ENCODE assay signal across 23 cellular contexts in genomic region chr1:89195476-89195875, GRCh38. TPM values are rescaled to one million over a fixed set of nuclear protein-coding genes. Genes with fewer than 3 reads are reported as not detected.
A peak's percentile ranks its signal among the peaks of the same experiment; 100 is the strongest.
DNase-seq lines count a peak whose midpoint lies in the region; ATAC-seq, FAIRE-seq and TF ChIP-seq lines count a peak whose summit lies in the region.
"Had no signal": no experiment of that assay in that cellular context is flagged by ENCODE, and none has a peak within 500 bp of the region (broad histone marks: within the 10 kb centered on the region; RNA-seq: fewer than 3 reads in every experiment).

No MANE protein-coding gene starts in this region.

- peak; percentile 55 for FAIRE-seq in GM19239 (lab: Jason Lieb, UNC)
- FAIRE-seq: endometrium, RCC 7860, urothelium cell line had no signal

- H3K9me3 Mint-ChIP-seq in activated T-cell treated with anti-CD3 and anti-CD28 coated beads, Interleukin-2, amount 50 U/mL, for 72 hours = no peaks in the 10 kb centered on the region
- H3K9me3 Mint-ChIP-seq in activated naive CD8-positive, alpha-beta T cell treated with anti-CD3 and anti-CD28 coated beads, Interleukin-2, amount 50 U/mL, for 24 hours = no peaks in the 10 kb centered on the region
- H3K9me3 Mint-ChIP-seq in progenitor cell of endocrine pancreas (ENCODE audit: low read depth) = no peaks in the 10 kb centered on the region

- TF ChIP-seq CTCF in spleen (IDR thresholded peaks at IDR 0.05 in 8 of 11, conservative IDR thresholded peaks at IDR 0.05 in 3 of 11) (no peak), progenitor cell of endocrine pancreas (IDR thresholded peaks at IDR 0.05; ENCODE audit: unreplicated experiment) (no peak)

- peaks cover 8 to 29% of the 10 kb centered on the region in 2 donors for H3K36me3 Mint-ChIP-seq in activated T-cell treated with anti-CD3 and anti-CD28 coated beads, Interleukin-2, amount 50 U/mL, for 72 hours (ENCODE audit: insufficient read depth in 2 of 2)
- H3K36me3 Mint-ChIP-seq in activated naive CD8-positive, alpha-beta T cell treated with anti-CD3 and anti-CD28 coated beads, Interleukin-2, amount 50 U/mL, for 24 hours (ENCODE audit: low read depth) = peaks cover 47% of the 10 kb centered on the region
- H3K36me3 Mint-ChIP-seq in progenitor cell of endocrine pancreas (ENCODE audit: insufficient read depth) = no peaks in the 10 kb centered on the region

- peaks cover 0 to 57% (median 27%) of the 10 kb centered on the region in 6 donors for H3K36me3 ChIP-seq in spleen

- H3K4me3 ChIP-seq in spleen = peak overlapping the region in 2 of 8 donors; percentile 9 to 26

- H3K4me1 Mint-ChIP-seq in activated T-cell treated with anti-CD3 and anti-CD28 coated beads, Interleukin-2, amount 50 U/mL, for 72 hours (ENCODE audit: low read depth) = peaks cover 56% of the 10 kb centered on the region
- peaks cover 57% of the 10 kb centered on the region for H3K4me1 Mint-ChIP-seq in activated naive CD8-positive, alpha-beta T cell treated with anti-CD3 and anti-CD28 coated beads, Interleukin-2, amount 50 U/mL, for 24 hours
- H3K4me1 Mint-ChIP-seq in progenitor cell of endocrine pancreas (ENCODE audit: low read depth) = peaks cover 21% of the 10 kb centered on the region

- WGBS in spleen, 5 donors = 37 to 57% (median 43%) methylated on average over 3 of the region's 3 CpGs

- peak overlapping the region; percentile 62 for H3K4me3 Mint-ChIP-seq in activated T-cell treated with anti-CD3 and anti-CD28 coated beads, Interleukin-2, amount 50 U/mL, for 72 hours
- H3K4me3 Mint-ChIP-seq in activated naive CD8-positive, alpha-beta T cell treated with anti-CD3 and anti-CD28 coated beads, Interleukin-2, amount 50 U/mL, for 24 hours = peak overlapping the region; percentile 62
- no peak overlapping the region for H3K4me3 Mint-ChIP-seq in progenitor cell of endocrine pancreas (ENCODE audit: low read depth)

- no peak for ATAC-seq in activated T-cell treated with anti-CD3 and anti-CD28 coated beads, Interleukin-2, amount 50 U/mL, for 72 hours (replicated peaks in 1 of 2)
- ATAC-seq in activated naive CD8-positive, alpha-beta T cell treated with anti-CD3 and anti-CD28 coated beads, Interleukin-2, amount 50 U/mL, for 24 hours = no peak
- ATAC-seq: left lobe of liver, SK-N-SH treated with all-trans-retinoic acid at 6 μM for 48 hours had no signal

- H3K4me1 ChIP-seq in spleen = peaks cover 9 to 82% (median 47%) of the 10 kb centered on the region in 6 donors

- intact Hi-C loops in spleen (cut with DNase I; ENCODE audit: low total_unique reads) = loop anchor here (10.0 kb wide), 1 partner anchor 159 kb away; no protein-coding TSS in a partner anchor

- H3K27ac Mint-ChIP-seq in activated T-cell treated with anti-CD3 and anti-CD28 coated beads, Interleukin-2, amount 50 U/mL, for 72 hours = peak overlapping the region; percentile 64
- peak overlapping the region; percentile 17 for H3K27ac Mint-ChIP-seq in activated naive CD8-positive, alpha-beta T cell treated with anti-CD3 and anti-CD28 coated beads, Interleukin-2, amount 50 U/mL, for 24 hours
- no peak overlapping the region for H3K27ac Mint-ChIP-seq in progenitor cell of endocrine pancreas

- H3K27me3 ChIP-seq in spleen (replicated peaks in 1 of 7) = no peaks in the 10 kb centered on the region

- H3K27ac ChIP-seq in spleen = peak overlapping the region in 5 of 8 donors; percentile 22 to 53 (median 47)

- TF ChIP-seq POLR2A in spleen (IDR thresholded peaks at IDR 0.05) = no peak

- no peaks in the 10 kb centered on the region for H3K27me3 Mint-ChIP-seq in activated T-cell treated with anti-CD3 and anti-CD28 coated beads, Interleukin-2, amount 50 U/mL, for 72 hours (ENCODE audit: low read depth)
- H3K27me3 Mint-ChIP-seq in activated naive CD8-positive, alpha-beta T cell treated with anti-CD3 and anti-CD28 coated beads, Interleukin-2, amount 50 U/mL, for 24 hours = no peaks in the 10 kb centered on the region
- H3K27me3 Mint-ChIP-seq in progenitor cell of endocrine pancreas = peaks cover 12% of the 10 kb centered on the region

- no peaks in the 10 kb centered on the region for H3K9me3 ChIP-seq in spleen

- DNase-seq in activated T-cell treated with anti-CD3 and anti-CD28 coated beads, Interleukin-2, amount 50 U/mL, for 72 hours = no peak
- DNase-seq in activated T-cell treated with anti-CD3 and anti-CD28 coated beads, Interleukin-2, amount 50 U/mL, for 48 hours = no peak
- no peak for DNase-seq in GM19239 (ENCODE audit: insufficient read length, low spot score)
- no peak for DNase-seq in activated naive CD8-positive, alpha-beta T cell treated with anti-CD3 and anti-CD28 coated beads, Interleukin-2, amount 50 U/mL, for 24 hours
- DNase-seq in spleen = no peak
- DNase-seq in progenitor cell of endocrine pancreas (ENCODE audit: low spot score, unreplicated experiment) = no peak
- DNase-seq in nucleus accumbens (lab: John Stamatoyannopoulos, UW) = no peak
- no peak for DNase-seq in 8988T
- DNase-seq: amniotic stem cell; Calu3; central memory CD4-positive, alpha-beta T cell; GF-D8; HCEC 1CT; Karpas-422; NCI-H1105; NCI-H2171; stimulated activated naive CD4-positive, alpha-beta T cell had no signal

RNA-seq across cellular contexts. Expression of gene GBP4, which starts 3.3 kb away (rescaled TPM):
- 10 to 100 TPM; 37.7 to 60.6 TPM for total RNA-seq in activated T-cell treated with anti-CD3 and anti-CD28 coated beads, Interleukin-2, amount 50 U/mL, for 72 hours
- total RNA-seq in spleen = 10 to 100 TPM; 28.3 to 63.5 (median 40.0) TPM
- 10 to 100 TPM; 14.5 to 28.5 (median 15.8) TPM for polyA plus RNA-seq in spleen
- 0.14 TPM in 1 of 2 replicates, not detected in the other for total RNA-seq in progenitor cell of endocrine pancreas

RNA-seq across cellular contexts. Expression of gene GBP7, which starts 19.7 kb away (rescaled TPM):
- total RNA-seq in activated T-cell treated with anti-CD3 and anti-CD28 coated beads, Interleukin-2, amount 50 U/mL, for 72 hours = under 1 TPM in 1 of 2 donors, not detected in 1; 0.23 TPM
- total RNA-seq in spleen (under 1 TPM in 3 of 7 donors, not detected in 4; 0.14 to 0.50 (median 0.24) TPM), progenitor cell of endocrine pancreas (not detected in 2 replicates)
- under 1 TPM in 2 of 3 donors, not detected in 1; 0.02 to 0.03 TPM for polyA plus RNA-seq in spleen
- total RNA-seq: fibroblast of villous mesenchyme had no signal

Comparison
In these comparisons a context has a peak if more than half of its experiments do, and no peak if none do; other contexts are left out.
1. RNA of gene GBP4, which starts 3.3 kb away (total RNA-seq): 37.7 to 60.6 TPM in activated T-cell treated with anti-CD3 and anti-CD28 coated beads, Interleukin-2, amount 50 U/mL, for 72 hours and 28.3 to 63.5 TPM in spleen; 0.14 TPM in progenitor cell of endocrine pancreas; every median in the first group is over 10 times any median in the second.